ENCODE assay signal across 25 cellular contexts in the genomic region with DNA sequence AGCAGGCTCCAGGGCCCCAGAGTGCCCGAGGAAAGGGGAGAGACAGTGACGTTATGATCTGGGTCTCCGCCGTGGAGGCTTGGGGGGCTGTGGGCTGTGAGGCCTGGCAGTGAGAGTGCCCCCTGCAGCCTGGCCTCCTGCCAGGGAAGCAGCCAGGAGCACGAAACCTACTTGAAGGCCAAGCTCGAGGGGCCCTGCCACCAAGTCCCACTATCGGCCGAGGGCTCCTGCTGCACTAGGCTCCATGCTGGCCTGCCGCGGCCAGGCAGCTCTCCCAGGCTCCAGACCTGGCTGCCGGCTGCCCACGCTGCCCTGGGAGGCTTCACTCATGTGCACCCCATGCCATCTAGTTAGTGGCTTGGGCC. TPM values are rescaled to one million over a fixed set of nuclear protein-coding genes. Genes with fewer than 3 reads are reported as not detected.
A peak's percentile ranks its signal among the peaks of the same experiment; 100 is the strongest.
DNase-seq lines count a peak whose midpoint lies in the region; FAIRE-seq and TF ChIP-seq lines count a peak whose summit lies in the region.
"Had no signal": no experiment of that assay in that cellular context is flagged by ENCODE, and none has a peak within 500 bp of the region (broad histone marks: within the 10 kb centered on the region; RNA-seq: fewer than 3 reads in every experiment).

No MANE protein-coding gene starts in this region.

- H3K36me3 Mint-ChIP-seq in CD4-positive, alpha-beta memory T cell, result peaks cover 8 to 35% of the 10 kb centered on the region in 2 donors

- H3K4me3 ChIP-seq in CD4-positive, alpha-beta memory T cell (ENCODE audit: low read length in 2 of 2), result no peak overlapping the region
- H3K4me3 ChIP-seq in H1 (ENCODE audit: extremely low read depth in 1 of 4, insufficient read depth in 2 of 4, low read depth in 3 of 4, low read length in 4 of 4) (no peak overlapping the region), sigmoid colon (no peak overlapping the region), Peyer's patch (no peak overlapping the region), ovary (no peak overlapping the region)
- H3K4me3 ChIP-seq: adrenal gland, thoracic aorta had no signal

- TF ChIP-seq CTCF in H1 (IDR thresholded peaks at IDR 0.05; ENCODE audit: control extremely low read depth in 1 of 3, insufficient read depth in 1 of 3, low read depth in 1 of 3, low read length in 3 of 3) (no peak), sigmoid colon (IDR thresholded peaks at IDR 0.05) (no peak), Peyer's patch (IDR thresholded peaks at IDR 0.05) (no peak), ovary (IDR thresholded peaks at IDR 0.05) (no peak)

- H3K23ac ChIP-seq in H1 (ENCODE audit: insufficient read length), result no peak overlapping the region

- no peaks in the 10 kb centered on the region for H3K9me3 Mint-ChIP-seq in CD4-positive, alpha-beta memory T cell
- H3K9me3 Mint-ChIP-seq: activated T-cell treated with anti-CD3 and anti-CD28 coated beads, Interleukin-2, amount 50 U/mL, for 24 hours; naive thymus-derived CD4-positive, alpha-beta T cell; T-helper 1 cell treated with Interleukin-12 subunit alpha and Interleukin-12 subunit beta and Interleukin-4 antibody, amounts not matched to agents 30 μg/mL and 1 μg/mL, for 36 hours had no signal

- H2BK12ac ChIP-seq in H1 (ENCODE audit: low read depth, low read length), result no peak overlapping the region

- H3K79me2 ChIP-seq in H1 (ENCODE audit: control insufficient read depth in 1 of 2, insufficient read depth in 2 of 2, low read length in 2 of 2), result no peaks in the 10 kb centered on the region; a peak in 1 of 4 replicates

- H2BK120ac ChIP-seq in H1 (replicated peaks; ENCODE audit: low read depth, low read length), result no peak overlapping the region

- no peak overlapping the region for H4K8ac ChIP-seq in H1 (ENCODE audit: extremely low read depth, insufficient read depth, low read length)

- H3K18ac ChIP-seq in H1 (ENCODE audit: extremely low read depth, low read length), result no peak overlapping the region

- no peak overlapping the region for H3K27ac ChIP-seq in CD4-positive, alpha-beta memory T cell (ENCODE audit: low read depth, low read length)
- H3K27ac ChIP-seq in H1 (ENCODE audit: low read depth, low read length) (no peak overlapping the region), sigmoid colon (peak overlapping the region; percentile 67 to 99 (median 98)), Peyer's patch (no peak overlapping the region), ovary (no peak overlapping the region)
- H3K27ac ChIP-seq: adrenal gland had no signal

- H2BK20ac ChIP-seq in H1 (ENCODE audit: low read length), result no peak overlapping the region

- H4K5ac ChIP-seq in H1 (ENCODE audit: insufficient read length, low read depth, low read length), result no peak overlapping the region

- no peak overlapping the region for H2AK5ac ChIP-seq in H1 (ENCODE audit: low read depth, low read length)

- H3K27ac Mint-ChIP-seq in CD4-positive, alpha-beta memory T cell, result peak overlapping the region in 4 of 7 donors; percentile 29 to 74 (median 72)
- H3K27ac Mint-ChIP-seq: activated CD4-positive, alpha-beta T cell treated with anti-CD3 and anti-CD28 coated beads for 36 hours; T-helper 1 cell treated with Interleukin-12 subunit alpha and Interleukin-12 subunit beta and Interleukin-4 antibody, amounts not matched to agents 30 μg/mL and 1 μg/mL, for 36 hours had no signal

- peaks cover 7 to 44% of the 10 kb centered on the region in 2 experiments for H4K20me1 ChIP-seq in H1 (replicated peaks in 1 of 2; ENCODE audit: control insufficient read depth in 1 of 2, insufficient read depth in 2 of 2, low read length in 2 of 2)

- no peaks in the 10 kb centered on the region for H3K23me2 ChIP-seq in H1 (ENCODE audit: low read depth, low read length)

- no peaks in the 10 kb centered on the region for H3K27me3 ChIP-seq in CD4-positive, alpha-beta memory T cell (ENCODE audit: insufficient read depth, low read length)
- no peaks in the 10 kb centered on the region for H3K27me3 ChIP-seq in H1 (replicated peaks in 1 of 4; ENCODE audit: control insufficient read depth in 3 of 4, extremely low read depth in 1 of 4, insufficient read depth in 3 of 4, low read length in 3 of 4)
- H3K27me3 ChIP-seq in sigmoid colon, result no peaks in the 10 kb centered on the region
- H3K27me3 ChIP-seq in Peyer's patch, result no peaks in the 10 kb centered on the region
- H3K27me3 ChIP-seq in ovary, result no peaks in the 10 kb centered on the region
- H3K27me3 ChIP-seq: adrenal gland had no signal

- no peaks in the 10 kb centered on the region; the same call in 1 of the 2 replicates for H3K79me1 ChIP-seq in H1 (ENCODE audit: low read depth, low read length)

- no peak overlapping the region for H3K14ac ChIP-seq in H1 (ENCODE audit: insufficient read length)

- no peak overlapping the region for H3K4me2 ChIP-seq in H1 (ENCODE audit: insufficient read depth in 1 of 2, low read depth in 2 of 2, low read length in 2 of 2)

- H3K27me3 Mint-ChIP-seq in CD4-positive, alpha-beta memory T cell, result no peaks in the 10 kb centered on the region
- H3K27me3 Mint-ChIP-seq: activated CD4-positive, alpha-beta T cell treated with anti-CD3 and anti-CD28 coated beads for 36 hours; activated T-cell treated with anti-CD3 and anti-CD28 coated beads, Interleukin-2, amount 50 U/mL, for 24 hours; naive thymus-derived CD4-positive, alpha-beta T cell had no signal

- FAIRE-seq in H1 (lab: Jason Lieb, UNC), result no peak
- FAIRE-seq: H54 had no signal

- WGBS in H1 (ENCODE audit: extremely low coverage in 1 of 2, insufficient coverage in 1 of 2, insufficient read length in 1 of 2, insufficient replicate concordance in 2 of 2, low coverage in 1 of 2, low lambda C conversion rate in 2 of 2, missing lambda C conversion rate in 1 of 2), 2 experiments, result 100% methylated on average over 5 of the region's 12 CpGs; no CpG with 5 or more reads in 1 of the 2 experiments
- 79 to 84% methylated on average over 12 of the region's 12 CpGs for WGBS in sigmoid colon, 2 donors
- WGBS in ovary, 3 donors, result 71 to 87% (median 80%) methylated on average over 8 to 12 of the region's 12 CpGs

- H3K4me1 Mint-ChIP-seq in CD4-positive, alpha-beta memory T cell, result peaks cover 14 to 65% (median 24%) of the 10 kb centered on the region in 4 donors

- no peak overlapping the region for H4K91ac ChIP-seq in H1 (replicated peaks; ENCODE audit: insufficient read length, low read length)

- peak in 1 of 2 experiments; percentile 51; a peak in 1 of 3 replicates for TF ChIP-seq POLR2A in H1 (IDR thresholded peaks at IDR 0.05; ENCODE audit: control extremely low read depth in 1 of 2, low read depth in 2 of 2, low read length in 2 of 2)
- TF ChIP-seq POLR2A in sigmoid colon (IDR thresholded peaks at IDR 0.05), result no peak
- no peak for TF ChIP-seq POLR2A in Peyer's patch (IDR thresholded peaks at IDR 0.05)
- TF ChIP-seq POLR2A in ovary (IDR thresholded peaks at IDR 0.05), result no peak

- peaks cover 97% of the 10 kb centered on the region for H3K4me1 ChIP-seq in CD4-positive, alpha-beta memory T cell (ENCODE audit: insufficient read depth, low read length)
- H3K4me1 ChIP-seq in H1 (replicated peaks in 1 of 4; ENCODE audit: control insufficient read depth in 3 of 4, insufficient read depth in 4 of 4, low read length in 3 of 4) (no peaks in the 10 kb centered on the region), sigmoid colon (peaks cover 0 to 32% (median 15%) of the 10 kb centered on the region in 4 donors), Peyer's patch (peaks cover 0 to 4% (median 0%) of the 10 kb centered on the region in 4 donors), ovary (ENCODE audit: insufficient read depth) (no peaks in the 10 kb centered on the region)
- H3K4me1 ChIP-seq: adrenal gland had no signal

- POLR2A ChIA-PET in CD4-positive, alpha-beta memory T cell (lab: Charles Lee; ENCODE audit: partially characterized antibody), result interaction anchor here (0.8 to 12.9 kb wide), 2 partner anchors 10 to 280 kb away, joined by 3 to 245 read pairs; no protein-coding TSS in a partner anchor
- POLR2A ChIA-PET in H1 (lab: Charles Lee; ENCODE audit: partially characterized antibody), result interaction anchor here (1.0 to 15.6 kb wide), 5 partner anchors 7 to 45 kb away, joined by 3 to 348 read pairs (median 12); partner anchors contain the start of gene RPL10

- peaks cover 82% of the 10 kb centered on the region for H3K36me3 ChIP-seq in CD4-positive, alpha-beta memory T cell (ENCODE audit: insufficient read depth, low read length)
- H3K36me3 ChIP-seq in H1 (ENCODE audit: control insufficient read depth in 2 of 4, insufficient read depth in 4 of 4, low read length in 3 of 4), result peaks cover 41 to 99% (median 84%) of the 10 kb centered on the region in 4 experiments
- H3K36me3 ChIP-seq in sigmoid colon, result peaks cover 68 to 97% (median 83%) of the 10 kb centered on the region in 4 donors
- peaks cover 0 to 64% (median 0%) of the 10 kb centered on the region in 3 donors for H3K36me3 ChIP-seq in Peyer's patch
- no peaks in the 10 kb centered on the region for H3K36me3 ChIP-seq in ovary

- no peak overlapping the region for H2AFZ ChIP-seq in H1 (ENCODE audit: low read length)

- CTCF ChIA-PET in CD4-positive, alpha-beta memory T cell (lab: Charles Lee; ENCODE audit: partially characterized antibody), result no interaction called here
- CTCF ChIA-PET in H1 (lab: Charles Lee; ENCODE audit: partially characterized antibody), result interaction anchor here (0.9 kb wide), 1 partner anchor 17 kb away, joined by 3 read pairs; no protein-coding TSS in a partner anchor

- peak overlapping the region in 1 of 8 donors; percentile 45 for H3K4me3 Mint-ChIP-seq in CD4-positive, alpha-beta memory T cell
- H3K4me3 Mint-ChIP-seq: activated CD4-positive, alpha-beta T cell treated with anti-CD3 and anti-CD28 coated beads for 36 hours; activated T-cell treated with anti-CD3 and anti-CD28 coated beads, Interleukin-2, amount 50 U/mL, for 24 hours; naive thymus-derived CD4-positive, alpha-beta T cell; T-helper 1 cell treated with Interleukin-12 subunit alpha and Interleukin-12 subunit beta and Interleukin-4 antibody, amounts not matched to agents 30 μg/mL and 1 μg/mL, for 36 hours had no signal

- TF ChIP-seq EP300 in H1 (IDR thresholded peaks at IDR 0.05; ENCODE audit: borderline replicate concordance in 1 of 2, low read depth in 2 of 2, low read length in 2 of 2), result no peak
- TF ChIP-seq EP300 in sigmoid colon (IDR thresholded peaks at IDR 0.05), result no peak
- no peak for TF ChIP-seq EP300 in ovary (IDR thresholded peaks at IDR 0.05)

- no peak overlapping the region for H3K56ac ChIP-seq in H1 (replicated peaks; ENCODE audit: insufficient read length, low read depth, low read length)

- no peak for TF ChIP-seq RAD21 in H1 (IDR thresholded peaks at IDR 0.05 in 1 of 2, conservative IDR thresholded peaks at IDR 0.05 in 1 of 2; ENCODE audit: low read depth in 2 of 2, low read length in 2 of 2)

- no peak overlapping the region for H3K4ac ChIP-seq in H1 (replicated peaks; ENCODE audit: insufficient read length, low read depth, low read length)

- DNase-seq in CD4-positive, alpha-beta memory T cell, result no peak
- DNase-seq in HCEC 1CT (peak; percentile 3), H1 (ENCODE audit: low read depth in 1 of 2, low spot score in 2 of 2) (no peak), sigmoid colon (no peak), Peyer's patch (no peak), ovary (no peak)
- no peak for DNase-seq in activated CD4-positive, CD25-positive, alpha-beta regulatory T cell treated with anti-CD3 and anti-CD28 coated beads, Interleukin-2, amount 50 U/mL, for 72 hours
- DNase-seq: activated CD4-positive, alpha-beta T cell treated with anti-CD3 and anti-CD28 coated beads for 36 hours; activated CD8-positive, alpha-beta memory T cell treated with anti-CD3 and anti-CD28 coated beads for 24 hours; activated T-cell treated with anti-CD3 and anti-CD28 coated beads, Interleukin-2, amount 50 U/mL, for 24 hours; adrenal gland; dermis blood vessel endothelial cell; DMS53; GF-D8; naive thymus-derived CD4-positive, alpha-beta T cell; NCI-H187; NCI-H2171 treated with DMSO at 0.1 percent for 48 hours; NCI-H524 treated with DMSO at 0.1 percent for 48 hours; NK-92 treated with Interleukin-12 subunit alpha and Interleukin-12 subunit beta, amount 100 ng/mL, for 24 hours; stimulated activated CD4-positive, alpha-beta T cell treated with anti-CD3 and anti-CD28 coated beads, Interleukin-12 subunit alpha, Interleukin-12 subunit beta, amount 100 ng/mL, for 4 hours; stimulated activated CD4-positive, alpha-beta T cell treated with anti-CD3 and anti-CD28 coated beads, Interleukin-4, amount 100 ng/mL, for 24 hours; stimulated activated naive CD4-positive, alpha-beta T cell treated with Interleukin-2 at 50 U/mL for 16 hours had no signal

- H3K9me3 ChIP-seq in CD4-positive, alpha-beta memory T cell (ENCODE audit: control insufficient read depth in 1 of 2, low read length in 2 of 2), result no peaks in the 10 kb centered on the region
- H3K9me3 ChIP-seq in H1 (ENCODE audit: insufficient read depth in 2 of 2, low read depth in 1 of 2, low read length in 1 of 2) (no peaks in the 10 kb centered on the region), sigmoid colon (no peaks in the 10 kb centered on the region), Peyer's patch (no peaks in the 10 kb centered on the region), ovary (no peaks in the 10 kb centered on the region)
- H3K9me3 ChIP-seq: adrenal gland, thoracic aorta had no signal

- no peak overlapping the region for H2BK15ac ChIP-seq in H1 (ENCODE audit: low read length)

- intact Hi-C loops in CD4-positive, alpha-beta memory T cell (cut with micrococcal nuclease), result no loop called here
- intact Hi-C loops in sigmoid colon (cut with DNase I) (no loop called here), ovary (cut with DNase I) (no loop called here)

- no peak overlapping the region for H2BK5ac ChIP-seq in H1 (ENCODE audit: low read depth, low read length)

- H3K9ac ChIP-seq in H1 (replicated peaks in 1 of 4; ENCODE audit: extremely low read depth in 1 of 4, low read depth in 3 of 4, low read length in 3 of 4), result no peak overlapping the region

RNA-seq across cellular contexts. Expression of gene FLNA, which starts 18.7 kb away (rescaled TPM):
- 100 to 1,000 TPM; 839 to 871 TPM for total RNA-seq in CD4-positive, alpha-beta memory T cell
- 100 to 1,000 TPM in 1 of 2 donors, 10 to 100 TPM in 1; 87.4 to 683 TPM for polyA plus RNA-seq in CD4-positive, alpha-beta memory T cell
- total RNA-seq in H1 (2021; fragmentation: NEBNext Ultra II Directional; extraction: Animal tissue kit (Norgen Biotek cat#: 25700)), result 925 and 957 TPM in 2 replicates
- 315 and 451 TPM in 2 replicates for polyA plus RNA-seq in H1 (2011; rRNA removed)
- polyA plus RNA-seq in H1 (2011; cell fraction: cytosol; rRNA removed), result 251 TPM
- 1,759 TPM for polyA plus RNA-seq in H1 (2011; cell fraction: nucleus; rRNA removed)
- polyA plus RNA-seq in H1 (2012, experiment 1 of 2), result 767 to 1,094 TPM (median 1,076 TPM) in 4 replicates
- polyA plus RNA-seq in H1 (2012, experiment 2 of 2), result 883 TPM
- polyA plus RNA-seq in H1 (2013, experiment 1 of 2), result 705 TPM
- polyA plus RNA-seq in H1 (2013, experiment 2 of 2), result 715 TPM
- 1,078 and 1,259 TPM in 2 replicates for polyA minus RNA-seq in H1 (2011; rRNA and poly(A)+ RNA removed)
- 972 TPM for polyA minus RNA-seq in H1 (2011; cell fraction: cytosol; rRNA and poly(A)+ RNA removed)
- polyA minus RNA-seq in H1 (2011; cell fraction: nucleus; rRNA and poly(A)+ RNA removed), result 786 TPM
- 1,000 to 10,000 TPM; 2,494 to 9,435 (median 5,341) TPM for total RNA-seq in sigmoid colon
- 100 to 1,000 TPM in 1 of 3 donors, 10 to 100 TPM in 2; 27.0 to 442 (median 42.0) TPM for polyA plus RNA-seq in sigmoid colon
- total RNA-seq in Peyer's patch, result 100 to 1,000 TPM; 143 to 663 (median 328) TPM
- total RNA-seq in ovary, result 1,000 to 10,000 TPM in 4 of 7 donors, 100 to 1,000 TPM in 3; 327 to 2,249 (median 1,321) TPM
- 100 to 1,000 TPM; 378 to 647 TPM for polyA plus RNA-seq in ovary

RNA-seq across cellular contexts. Expression of gene EMD, which starts 23.3 kb away (rescaled TPM):
- 10 to 100 TPM; 84.3 to 88.7 TPM for total RNA-seq in CD4-positive, alpha-beta memory T cell
- 10 to 100 TPM; 30.3 to 38.2 TPM for polyA plus RNA-seq in CD4-positive, alpha-beta memory T cell
- 104 and 109 TPM in 2 replicates for total RNA-seq in H1 (2021; fragmentation: NEBNext Ultra II Directional; extraction: Animal tissue kit (Norgen Biotek cat#: 25700))
- polyA plus RNA-seq in H1 (2011; rRNA removed), result 45.5 and 128 TPM in 2 replicates
- 88.6 TPM for polyA plus RNA-seq in H1 (2011; cell fraction: cytosol; rRNA removed)
- polyA plus RNA-seq in H1 (2011; cell fraction: nucleus; rRNA removed), result 218 TPM
- polyA plus RNA-seq in H1 (2012, experiment 1 of 2), result 84.6 to 114 TPM (median 106 TPM) in 4 replicates
- polyA plus RNA-seq in H1 (2012, experiment 2 of 2), result 104 TPM
- 71.7 TPM for polyA plus RNA-seq in H1 (2013, experiment 1 of 2)
- 72.0 TPM for polyA plus RNA-seq in H1 (2013, experiment 2 of 2)
- polyA minus RNA-seq in H1 (2011; rRNA and poly(A)+ RNA removed), result 21.4 and 56.1 TPM in 2 replicates
- 62.9 TPM for polyA minus RNA-seq in H1 (2011; cell fraction: cytosol; rRNA and poly(A)+ RNA removed)
- 71.8 TPM for polyA minus RNA-seq in H1 (2011; cell fraction: nucleus; rRNA and poly(A)+ RNA removed)
- total RNA-seq in sigmoid colon, result 10 to 100 TPM; 44.3 to 66.8 (median 48.6) TPM
- 10 to 100 TPM; 40.7 to 87.9 (median 42.6) TPM for polyA plus RNA-seq in sigmoid colon
- total RNA-seq in Peyer's patch, result 10 to 100 TPM; 21.7 to 31.4 (median 26.6) TPM
- total RNA-seq in ovary, result 100 to 1,000 TPM in 5 of 7 donors, 10 to 100 TPM in 2; 40.5 to 158 (median 107) TPM
- polyA plus RNA-seq in ovary, result 100 to 1,000 TPM in 1 of 2 donors, 10 to 100 TPM in 1; 55.1 to 146 TPM

RNA-seq across cellular contexts. Expression of gene RPL10, which starts 42.4 kb away (rescaled TPM):
- total RNA-seq in CD4-positive, alpha-beta memory T cell, result 1,000 to 10,000 TPM; 5,157 to 5,386 TPM
- polyA plus RNA-seq in CD4-positive, alpha-beta memory T cell, result 1,000 to 10,000 TPM; 4,018 to 5,740 TPM
- 2,633 and 2,739 TPM in 2 replicates for total RNA-seq in H1 (2021; fragmentation: NEBNext Ultra II Directional; extraction: Animal tissue kit (Norgen Biotek cat#: 25700))
- polyA plus RNA-seq in H1 (2011; rRNA removed) (4,127 and 4,293 TPM in 2 replicates), sigmoid colon (1,000 to 10,000 TPM; 4,760 to 8,094 (median 5,003) TPM), ovary (over 10,000 TPM in 1 of 2 donors, 1,000 to 10,000 TPM in 1; 4,233 to 12,949 TPM)
- polyA plus RNA-seq in H1 (2011; cell fraction: cytosol; rRNA removed), result 5,761 TPM
- polyA plus RNA-seq in H1 (2011; cell fraction: nucleus; rRNA removed), result 3,153 TPM
- polyA plus RNA-seq in H1 (2012, experiment 1 of 2), result 3,130 to 3,861 TPM (median 3,536 TPM) in 4 replicates
- polyA plus RNA-seq in H1 (2012, experiment 2 of 2), result 7,339 TPM
- 3,375 TPM for polyA plus RNA-seq in H1 (2013, experiment 1 of 2)
- polyA plus RNA-seq in H1 (2013, experiment 2 of 2), result 3,168 TPM
- 1,237 and 1,471 TPM in 2 replicates for polyA minus RNA-seq in H1 (2011; rRNA and poly(A)+ RNA removed)
- polyA minus RNA-seq in H1 (2011; cell fraction: cytosol; rRNA and poly(A)+ RNA removed), result 1,290 TPM
- polyA minus RNA-seq in H1 (2011; cell fraction: nucleus; rRNA and poly(A)+ RNA removed), result 850 TPM
- total RNA-seq in sigmoid colon (1,000 to 10,000 TPM; 3,138 to 8,651 (median 6,770) TPM), Peyer's patch (1,000 to 10,000 TPM; 1,992 to 4,644 (median 2,626) TPM), ovary (over 10,000 TPM in 1 of 7 donors, 1,000 to 10,000 TPM in 6; 6,380 to 12,508 (median 7,126) TPM)

RNA-seq across cellular contexts. Expression of gene DNASE1L1, which starts 53.3 kb away (rescaled TPM):
- 10 to 100 TPM; 25.3 to 26.3 TPM for total RNA-seq in CD4-positive, alpha-beta memory T cell
- polyA plus RNA-seq in CD4-positive, alpha-beta memory T cell, result 10 to 100 TPM; 14.0 to 16.2 TPM
- 8.7 and 10.3 TPM in 2 replicates for total RNA-seq in H1 (2021; fragmentation: NEBNext Ultra II Directional; extraction: Animal tissue kit (Norgen Biotek cat#: 25700))
- 30.0 and 30.4 TPM in 2 replicates for polyA plus RNA-seq in H1 (2011; rRNA removed)
- polyA plus RNA-seq in H1 (2011; cell fraction: cytosol; rRNA removed), result 20.6 TPM
- polyA plus RNA-seq in H1 (2011; cell fraction: nucleus; rRNA removed), result 28.3 TPM
- 9.6 to 18.4 TPM (median 16.1 TPM) in 4 replicates for polyA plus RNA-seq in H1 (2012, experiment 1 of 2)
- 12.0 TPM for polyA plus RNA-seq in H1 (2012, experiment 2 of 2)
- polyA plus RNA-seq in H1 (2013, experiment 1 of 2), result 9.0 TPM
- 9.1 TPM for polyA plus RNA-seq in H1 (2013, experiment 2 of 2)
- polyA minus RNA-seq in H1 (2011; rRNA and poly(A)+ RNA removed), result 11.0 and 12.5 TPM in 2 replicates
- polyA minus RNA-seq in H1 (2011; cell fraction: cytosol; rRNA and poly(A)+ RNA removed), result 10.4 TPM
- 7.4 TPM for polyA minus RNA-seq in H1 (2011; cell fraction: nucleus; rRNA and poly(A)+ RNA removed)
- 10 to 100 TPM; 10.9 to 21.8 (median 16.6) TPM for total RNA-seq in sigmoid colon
- polyA plus RNA-seq in sigmoid colon, result 10 to 100 TPM; 15.5 to 25.7 (median 17.4) TPM
- total RNA-seq in Peyer's patch, result 10 to 100 TPM; 23.9 to 41.2 (median 32.2) TPM
- total RNA-seq in ovary, result 10 to 100 TPM; 11.9 to 21.4 (median 18.1) TPM
- polyA plus RNA-seq in ovary, result 10 to 100 TPM; 13.0 to 16.1 TPM

RNA-seq across cellular contexts. Expression of gene TAFAZZIN, which starts 55.6 kb away (rescaled TPM):
- total RNA-seq in CD4-positive, alpha-beta memory T cell, result 100 to 1,000 TPM; 139 to 141 TPM
- polyA plus RNA-seq in CD4-positive, alpha-beta memory T cell, result 10 to 100 TPM; 47.3 to 48.2 TPM
- 23.9 and 25.3 TPM in 2 replicates for total RNA-seq in H1 (2021; fragmentation: NEBNext Ultra II Directional; extraction: Animal tissue kit (Norgen Biotek cat#: 25700))
- polyA plus RNA-seq in H1 (2011; rRNA removed), result 28.6 and 42.8 TPM in 2 replicates
- polyA plus RNA-seq in H1 (2011; cell fraction: cytosol; rRNA removed), result 41.9 TPM
- 150 TPM for polyA plus RNA-seq in H1 (2011; cell fraction: nucleus; rRNA removed)
- 23.5 to 41.0 TPM (median 34.1 TPM) in 4 replicates for polyA plus RNA-seq in H1 (2012, experiment 1 of 2)
- 26.1 TPM for polyA plus RNA-seq in H1 (2012, experiment 2 of 2)
- 28.9 TPM for polyA plus RNA-seq in H1 (2013, experiment 1 of 2)
- polyA plus RNA-seq in H1 (2013, experiment 2 of 2), result 26.1 TPM
- 13.4 and 17.8 TPM in 2 replicates for polyA minus RNA-seq in H1 (2011; rRNA and poly(A)+ RNA removed)
- 19.6 TPM for polyA minus RNA-seq in H1 (2011; cell fraction: cytosol; rRNA and poly(A)+ RNA removed)
- 34.1 TPM for polyA minus RNA-seq in H1 (2011; cell fraction: nucleus; rRNA and poly(A)+ RNA removed)
- 10 to 100 TPM; 35.7 to 58.2 (median 36.6) TPM for total RNA-seq in sigmoid colon
- polyA plus RNA-seq in sigmoid colon, result 10 to 100 TPM in 1 of 3 donors, 1 to 10 TPM in 2; 8.4 to 48.0 (median 9.2) TPM
- 100 to 1,000 TPM; 105 to 147 (median 112) TPM for total RNA-seq in Peyer's patch
- 10 to 100 TPM; 31.3 to 62.1 (median 37.9) TPM for total RNA-seq in ovary
- 10 to 100 TPM in 1 of 2 donors, 1 to 10 TPM in 1; 7.9 to 33.1 TPM for polyA plus RNA-seq in ovary

Comparison
In these comparisons a context has a peak if more than half of its experiments do, and no peak if none do; other contexts are left out.
1. H3K27ac ChIP-seq: peak in sigmoid colon (4 of 4); none in CD4-positive, alpha-beta memory T cell (single experiment), H1 (single experiment), Peyer's patch (0 of 4) and ovary (0 of 2).